12 cellular contexts compared by ENCODE assay signal in the genomic region with DNA sequence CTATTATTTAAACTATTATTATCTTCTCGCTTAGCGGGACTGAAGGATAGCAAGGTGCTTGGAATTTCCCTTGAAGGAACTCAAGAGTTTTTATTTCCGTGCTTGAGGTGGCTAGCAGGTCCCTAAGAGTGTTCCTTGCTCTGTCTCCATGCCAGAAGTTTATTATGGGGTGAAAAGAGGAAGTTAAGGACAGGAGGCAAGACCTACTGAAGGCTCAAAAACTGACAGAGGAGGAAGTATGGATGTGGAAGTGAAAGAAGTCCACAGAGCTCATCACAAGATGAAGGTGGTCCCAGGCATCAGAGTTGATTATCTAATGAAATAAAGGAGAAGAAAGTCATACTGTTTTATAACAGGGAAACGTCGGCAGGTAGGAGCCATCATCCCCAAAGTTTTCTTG. TPM values are rescaled to one million over a fixed set of nuclear protein-coding genes. Genes with fewer than 3 reads are reported as not detected.
DNase-seq lines count a peak whose midpoint lies in the region; ATAC-seq and TF ChIP-seq lines count a peak whose summit lies in the region.
"Had no signal": no experiment of that assay in that cellular context is flagged by ENCODE, and none has a peak within 500 bp of the region (broad histone marks: within the 10 kb centered on the region; RNA-seq: fewer than 3 reads in every experiment).

No MANE protein-coding gene starts in this region.

- H3K27me3 Mint-ChIP-seq in T-helper 17 cell, result no peaks in the 10 kb centered on the region
- no peaks in the 10 kb centered on the region for H3K27me3 Mint-ChIP-seq in activated CD8-positive, alpha-beta T cell treated with anti-CD3 and anti-CD28 coated beads for 36 hours

- H4K20me1 ChIP-seq in hepatocyte (ENCODE audit: insufficient read depth, poor library complexity, severe bottlenecking), result no peaks in the 10 kb centered on the region

- no peaks in the 10 kb centered on the region for H3K27me3 ChIP-seq in hepatocyte
- H3K27me3 ChIP-seq: BE2C had no signal

- POLR2A ChIA-PET in activated CD8-positive, alpha-beta T cell treated with anti-CD3 and anti-CD28 coated beads for 36 hours (lab: Charles Lee), result no interaction called here

- 94% methylated on average over 5 of the region's 5 CpGs for WGBS in hepatocyte (ENCODE audit: low lambda C conversion rate, missing lambda C conversion rate)

- no peaks in the 10 kb centered on the region for H3K9me3 Mint-ChIP-seq in activated CD8-positive, alpha-beta T cell treated with anti-CD3 and anti-CD28 coated beads for 36 hours

- intact Hi-C loops in activated CD8-positive, alpha-beta T cell treated with anti-CD3 and anti-CD28 coated beads for 36 hours (cut with micrococcal nuclease), result no loop called here

- H3K4me3 ChIP-seq in GM12864 (ENCODE audit: low read depth, low read length) (no peak overlapping the region), hepatocyte (no peak overlapping the region)

- no peak overlapping the region for H3K27ac ChIP-seq in hepatocyte

- H3K27ac Mint-ChIP-seq in T-helper 17 cell, result no peak overlapping the region
- no peak overlapping the region for H3K27ac Mint-ChIP-seq in activated CD8-positive, alpha-beta T cell treated with anti-CD3 and anti-CD28 coated beads for 36 hours

- CTCF ChIA-PET in activated CD8-positive, alpha-beta T cell treated with anti-CD3 and anti-CD28 coated beads for 36 hours (lab: Charles Lee), result interaction anchor here (1.4 kb wide), 1 partner anchor 23 kb away, joined by 3 read pairs; no protein-coding TSS in a partner anchor

- H3K4me1 ChIP-seq in hepatocyte (ENCODE audit: insufficient read depth), result no peaks in the 10 kb centered on the region
- H3K4me1 ChIP-seq: BE2C had no signal

- H3K79me2 ChIP-seq in hepatocyte, result peaks cover 97% of the 10 kb centered on the region

- no peaks in the 10 kb centered on the region for H3K9me3 ChIP-seq in T-helper 17 cell (ENCODE audit: control insufficient read depth, low read length, poor library complexity, severe bottlenecking)
- H3K9me3 ChIP-seq in hepatocyte (ENCODE audit: low read depth), result no peaks in the 10 kb centered on the region
- H3K9me3 ChIP-seq: BE2C had no signal

- peak; percentile 5 for DNase-seq in GM12864 (ENCODE audit: low read depth)
- no peak for DNase-seq in T-helper 17 cell
- peak; percentile 16 for DNase-seq in midbrain (lab: John Stamatoyannopoulos, UW)
- no peak for DNase-seq in activated CD8-positive, alpha-beta T cell treated with anti-CD3 and anti-CD28 coated beads for 36 hours
- DNase-seq in NCI-H2107 treated with DMSO at 0.1 percent for 48 hours (lab: John Stamatoyannopoulos, UW; ENCODE audit: unreplicated experiment), result no peak
- no peak for DNase-seq in hepatocyte (ENCODE audit: low spot score)
- DNase-seq: activated effector memory CD4-positive, alpha-beta T cell treated with anti-CD3 and anti-CD28 coated beads, Interleukin-2, amount 50 U/mL, for 16 hours; BE2C; cerebellar nuclear complex; posterior cingulate gyrus had no signal

- peaks cover 5% of the 10 kb centered on the region for H3K36me3 Mint-ChIP-seq in T-helper 17 cell (ENCODE audit: low read depth)
- no peaks in the 10 kb centered on the region for H3K36me3 Mint-ChIP-seq in activated CD8-positive, alpha-beta T cell treated with anti-CD3 and anti-CD28 coated beads for 36 hours (ENCODE audit: low read depth)

- no peaks in the 10 kb centered on the region for H3K36me3 ChIP-seq in hepatocyte (replicated peaks; ENCODE audit: insufficient read depth, low read depth)
- H3K36me3 ChIP-seq: BE2C had no signal

- TF ChIP-seq CTCF in GM12864 (IDR thresholded peaks at IDR 0.05; ENCODE audit: low read depth, low read length, missing control alignments), result no peak
- no peak for TF ChIP-seq CTCF in activated CD8-positive, alpha-beta T cell treated with anti-CD3 and anti-CD28 coated beads for 36 hours (IDR thresholded peaks at IDR 0.05)
- TF ChIP-seq CTCF in hepatocyte (IDR thresholded peaks at IDR 0.05; ENCODE audit: poor library complexity), result no peak

- H2AFZ ChIP-seq in hepatocyte, result no peak overlapping the region

- ATAC-seq in HG03135 (IDR thresholded peaks at IDR 0.05; ENCODE audit: unreplicated experiment), result peak; percentile 69
- ATAC-seq in T-helper 17 cell, result peak; percentile 59
- no peak for ATAC-seq in activated CD4-positive, CD25-positive, alpha-beta regulatory T cell treated with anti-CD3 and anti-CD28 coated beads, Interleukin-2, amount 50 U/mL, for 24 hours
- no peak for ATAC-seq in activated CD8-positive, alpha-beta T cell treated with anti-CD3 and anti-CD28 coated beads for 36 hours

- no peak overlapping the region for H3K4me2 ChIP-seq in hepatocyte

- H3K4me3 Mint-ChIP-seq in T-helper 17 cell, result no peak overlapping the region
- H3K4me3 Mint-ChIP-seq in activated CD8-positive, alpha-beta T cell treated with anti-CD3 and anti-CD28 coated beads for 36 hours, result no peak overlapping the region

- peaks cover 2% of the 10 kb centered on the region for H3K4me1 Mint-ChIP-seq in T-helper 17 cell
- no peaks in the 10 kb centered on the region for H3K4me1 Mint-ChIP-seq in activated CD8-positive, alpha-beta T cell treated with anti-CD3 and anti-CD28 coated beads for 36 hours (ENCODE audit: low read depth)

- H3K9me2 ChIP-seq in hepatocyte (replicated peaks; ENCODE audit: insufficient read depth), result no peaks in the 10 kb centered on the region

RNA-seq across cellular contexts. Expression of a gene that starts 9.5 kb away (rescaled TPM):
- 1 to 10 TPM; 1.6 to 3.1 TPM for total RNA-seq in T-helper 17 cell
- total RNA-seq in activated CD8-positive, alpha-beta T cell treated with anti-CD3 and anti-CD28 coated beads for 36 hours, result 10 to 100 TPM; 11.7 to 12.4 TPM
- total RNA-seq in hepatocyte, result 82.4 and 88.5 TPM in 2 replicates
- 97.9 and 108 TPM in 2 replicates for polyA plus RNA-seq in hepatocyte

Comparison
In these comparisons a context has a peak if more than half of its experiments do, and no peak if none do; other contexts are left out.
1. DNase-seq: peak in GM12864 (single experiment) and midbrain (single experiment); none in T-helper 17 cell (0 of 3), activated CD8-positive, alpha-beta T cell treated with anti-CD3 and anti-CD28 coated beads for 36 hours (single experiment), NCI-H2107 treated with DMSO at 0.1 percent for 48 hours (single experiment) and hepatocyte (single experiment).
2. ATAC-seq: peak in HG03135 (single experiment) and T-helper 17 cell (single experiment); none in activated CD4-positive, CD25-positive, alpha-beta regulatory T cell treated with anti-CD3 and anti-CD28 coated beads, Interleukin-2, amount 50 U/mL, for 24 hours (0 of 2) and activated CD8-positive, alpha-beta T cell treated with anti-CD3 and anti-CD28 coated beads for 36 hours (single experiment).